Comparison of ENCODE assay signal across 18 cellular contexts in the genomic region with DNA sequence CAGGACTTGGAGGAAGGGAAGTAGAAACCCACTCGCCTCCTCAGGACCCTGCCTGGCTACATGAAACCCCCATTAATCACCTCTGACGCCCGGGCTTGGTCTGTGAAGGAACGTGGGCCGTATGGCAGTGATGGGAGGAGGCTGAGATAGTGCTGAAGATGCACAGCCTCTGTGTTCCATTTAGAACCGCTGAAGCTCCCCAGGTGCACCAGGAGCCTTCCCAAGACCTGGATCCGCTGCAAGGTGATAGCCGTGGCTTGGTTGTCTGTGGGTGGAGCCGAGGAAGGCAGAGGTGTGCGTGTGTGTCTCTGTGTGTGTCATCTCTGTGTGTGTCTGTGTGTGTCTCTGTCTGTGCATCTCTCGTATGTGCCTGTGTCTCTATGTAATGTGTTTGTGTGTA.
"Had no signal": no experiment of that assay in that cellular context is flagged by ENCODE, and none has a peak within 500 bp of the region (broad histone marks: within the 10 kb centered on the region; RNA-seq: fewer than 3 reads in every experiment).

No MANE protein-coding gene starts in this region.

- H3K9me3 ChIP-seq: mucosa of descending colon, ovary, thyroid gland had no signal

- H3K9me3 Mint-ChIP-seq: activated naive CD8-positive, alpha-beta T cell treated with anti-CD3 and anti-CD28 coated beads, Interleukin-2, amount 50 U/mL, for 24 hours; natural killer cell treated with Interleukin-12 subunit alpha and Interleukin-12 subunit beta and Interleukin-15 and Interleukin-18, amount 100 ng/mL, for 72 hours; stimulated activated naive CD8-positive, alpha-beta T cell treated with anti-CD3 and anti-CD28 coated beads, Interleukin-15, Interleukin-2, amounts not matched to agents 100 ng/mL and 50 ng/mL, for 24 hours had no signal

- H3K4me1 ChIP-seq: thyroid gland had no signal

- H3K27me3 Mint-ChIP-seq: stimulated activated naive CD8-positive, alpha-beta T cell treated with anti-CD3 and anti-CD28 coated beads, Interleukin-15, Interleukin-2, amounts not matched to agents 100 ng/mL and 50 ng/mL, for 24 hours had no signal

- H3K36me3 ChIP-seq: ovary, thyroid gland had no signal

- ATAC-seq: activated CD4-positive, alpha-beta T cell treated with anti-CD3 and anti-CD28 coated beads for 36 hours; activated CD8-positive, alpha-beta T cell treated with anti-CD3 and anti-CD28 coated beads, Interleukin-2, amount 10 ng/mL, durations not matched to agents 7 days and 5 days; activated naive CD8-positive, alpha-beta T cell treated with anti-CD3 and anti-CD28 coated beads, Interleukin-2, amount 50 U/mL, for 24 hours; mucosa of descending colon; natural killer cell treated with Interleukin-12 subunit alpha and Interleukin-12 subunit beta and Interleukin-15 and Interleukin-18, amount 100 ng/mL, for 72 hours had no signal

- H3K4me1 Mint-ChIP-seq: activated CD4-positive, alpha-beta T cell treated with anti-CD3 and anti-CD28 coated beads for 36 hours had no signal

- H3K4me3 Mint-ChIP-seq: activated CD4-positive, alpha-beta T cell treated with anti-CD3 and anti-CD28 coated beads for 36 hours; activated CD8-positive, alpha-beta T cell treated with anti-CD3 and anti-CD28 coated beads, Interleukin-2, amount 10 ng/mL, durations not matched to agents 7 days and 5 days; activated naive CD8-positive, alpha-beta T cell treated with anti-CD3 and anti-CD28 coated beads, Interleukin-2, amount 50 U/mL, for 24 hours; natural killer cell treated with Interleukin-12 subunit alpha and Interleukin-12 subunit beta and Interleukin-15 and Interleukin-18, amount 100 ng/mL, for 72 hours; stimulated activated naive CD8-positive, alpha-beta T cell treated with anti-CD3 and anti-CD28 coated beads, Interleukin-15, Interleukin-2, amounts not matched to agents 100 ng/mL and 50 ng/mL, for 24 hours had no signal

- H3K27me3 ChIP-seq: ovary, thyroid gland had no signal

- H3K27ac Mint-ChIP-seq: activated CD4-positive, alpha-beta T cell treated with anti-CD3 and anti-CD28 coated beads for 36 hours; activated CD8-positive, alpha-beta T cell treated with anti-CD3 and anti-CD28 coated beads, Interleukin-2, amount 10 ng/mL, durations not matched to agents 7 days and 5 days; activated naive CD8-positive, alpha-beta T cell treated with anti-CD3 and anti-CD28 coated beads, Interleukin-2, amount 50 U/mL, for 24 hours; natural killer cell treated with Interleukin-12 subunit alpha and Interleukin-12 subunit beta and Interleukin-15 and Interleukin-18, amount 100 ng/mL, for 72 hours; stimulated activated naive CD8-positive, alpha-beta T cell treated with anti-CD3 and anti-CD28 coated beads, Interleukin-15, Interleukin-2, amounts not matched to agents 100 ng/mL and 50 ng/mL, for 24 hours had no signal

- DNase-seq: activated CD4-positive, alpha-beta T cell treated with anti-CD3 and anti-CD28 coated beads for 36 hours; activated CD8-positive, alpha-beta memory T cell treated with anti-CD3 and anti-CD28 coated beads, Interleukin-2, amount 50 U/mL, for 48 hours; activated CD8-positive, alpha-beta T cell treated with anti-CD3 and anti-CD28 coated beads, Interleukin-2, amount 10 ng/mL, durations not matched to agents 7 days and 5 days; activated naive CD4-positive, alpha-beta T cell treated with Interleukin-2 at 50 U/mL for 16 hours; activated naive CD8-positive, alpha-beta T cell treated with anti-CD3 and anti-CD28 coated beads, Interleukin-2, amount 50 U/mL, for 24 hours; effector CD8-positive, alpha-beta T cell; hippocampal formation; mucosa of descending colon; ovary; stimulated activated CD4-positive, alpha-beta T cell treated with anti-CD3 and anti-CD28 coated beads, Interleukin-4, amount 100 ng/mL, for 1 hour; stimulated activated CD8-positive, alpha-beta memory T cell treated with anti-CD3 and anti-CD28 coated beads, Interleukin-4, amount 100 ng/mL, for 48 hours; T-helper 9 cell; thyroid gland had no signal

- H3K4me3 ChIP-seq: lung, mucosa of descending colon, ovary, thyroid gland had no signal

- H3K36me3 Mint-ChIP-seq: natural killer cell treated with Interleukin-12 subunit alpha and Interleukin-12 subunit beta and Interleukin-15 and Interleukin-18, amount 100 ng/mL, for 72 hours had no signal

- H3K27ac ChIP-seq: epithelial cell of prostate, ovary, thyroid gland, VCaP had no signal
